Comparison of ENCODE assay signal across 28 cellular contexts in genomic region chr10:82463614-82464013, GRCh38.
"Had no signal": no experiment of that assay in that cellular context is flagged by ENCODE, and none has a peak within 500 bp of the region (broad histone marks: within the 10 kb centered on the region; RNA-seq: fewer than 3 reads in every experiment).

No MANE protein-coding gene starts in this region.

- FAIRE-seq: astrocyte, endothelial cell of umbilical vein, pancreas, small intestine had no signal

- DNase-seq: activated CD4-positive, alpha-beta T cell treated with anti-CD3 and anti-CD28 coated beads for 48 hours; activated CD4-positive, alpha-beta T cell treated with anti-CD3 and anti-CD28 coated beads, Interleukin-2, amount 50 U/mL, for 48 hours; activated CD4-positive, CD25-positive, alpha-beta regulatory T cell; activated CD8-positive, alpha-beta memory T cell treated with anti-CD3 and anti-CD28 coated beads, Interleukin-2, amount 50 U/mL, for 4 hours; activated gamma-delta T cell treated with Interleukin-2 at 50 U/mL for 16 hours; activated naive CD4-positive, alpha-beta T cell treated with anti-CD3 and anti-CD28 coated beads, Interleukin-2, amount 50 U/mL, for 16 hours; activated T-cell treated with anti-CD3 and anti-CD28 coated beads, Interleukin-2, amount 50 U/mL, for 24 hours; amniotic stem cell; central memory CD4-positive, alpha-beta T cell; foreskin fibroblast; heart left ventricle; midbrain; naive thymus-derived CD4-positive, alpha-beta T cell; nucleus accumbens; pancreas; psoas muscle; sigmoid colon; small intestine; stimulated activated CD4-positive, alpha-beta T cell treated with anti-CD3 and anti-CD28 coated beads, Interleukin-4, amount 100 ng/mL, for 4 hours; stimulated activated CD8-positive, alpha-beta memory T cell treated with anti-CD3 and anti-CD28 coated beads, Interleukin-4, amount 100 ng/mL, for 48 hours; stimulated activated naive CD8-positive, alpha-beta T cell treated with anti-CD3 and anti-CD28 coated beads, Interleukin-15, amount 100 ng/mL, for 72 hours; substantia nigra; thyroid gland; upper lobe of left lung had no signal

- H3K27ac ChIP-seq: heart left ventricle, pancreas, psoas muscle, sigmoid colon, thyroid gland, upper lobe of left lung, vagina had no signal

- ATAC-seq: heart left ventricle; naive thymus-derived CD4-positive, alpha-beta T cell; psoas muscle; stimulated activated memory B cell treated with anti-CD40 and anti-IgM and Interleukin-4, amounts not matched to agents 10 μg/mL and 1 μg/mL and 100 μg/mL, for 72 hours; stimulated activated naive CD8-positive, alpha-beta T cell treated with anti-CD3 and anti-CD28 coated beads, Interleukin-15, amount 100 ng/mL, for 72 hours had no signal

- H3K27me3 ChIP-seq: heart left ventricle, pancreas, sigmoid colon, thyroid gland, upper lobe of left lung, vagina had no signal

- H3K36me3 ChIP-seq: heart left ventricle, pancreas, sigmoid colon, thyroid gland, upper lobe of left lung, vagina had no signal

- H3K4me1 ChIP-seq: heart left ventricle, pancreas, psoas muscle, sigmoid colon, thyroid gland, upper lobe of left lung, vagina had no signal

- H3K4me3 ChIP-seq: heart left ventricle, pancreas, psoas muscle, sigmoid colon, thyroid gland, upper lobe of left lung, vagina had no signal

- H3K9me3 ChIP-seq: heart left ventricle, pancreas, psoas muscle, sigmoid colon, thyroid gland, upper lobe of left lung, vagina had no signal
